Comparison of ENCODE assay signal across 15 cellular contexts in genomic region chr10:17357781-17358180, GRCh38.
DNase-seq lines count a peak whose midpoint lies in the region; ATAC-seq, FAIRE-seq and TF ChIP-seq lines count a peak whose summit lies in the region.
"Had no signal": no experiment of that assay in that cellular context is flagged by ENCODE, and none has a peak within 500 bp of the region (broad histone marks: within the 10 kb centered on the region; RNA-seq: fewer than 3 reads in every experiment).

No MANE protein-coding gene starts in this region.

- in situ Hi-C loops in K562 (cut with MboI): no loop called here

- POLR2A ChIA-PET in MCF 10A (lab: Yijun Ruan, JAX) (interaction anchor here (1.3 kb wide), 1 partner anchor 24 kb away, joined by 4 read pairs; no protein-coding TSS in a partner anchor), K562 (lab: Yijun Ruan, JAX) (no interaction called here), SK-N-SH (lab: Yijun Ruan, JAX) (no interaction called here)

- no peaks in the 10 kb centered on the region for H3K36me3 Mint-ChIP-seq in MCF 10A (ENCODE audit: insufficient read depth, unreplicated experiment)
- no peaks in the 10 kb centered on the region for H3K36me3 Mint-ChIP-seq in mesothelial cell of epicardium
- no peaks in the 10 kb centered on the region for H3K36me3 Mint-ChIP-seq in stimulated activated naive B cell treated with anti-CD40 and anti-IgM and Interleukin-4, amounts not matched to agents 10 μg/mL and 1 μg/mL and 100 μg/mL, for 72 hours
- H3K36me3 Mint-ChIP-seq: CD14-positive monocyte; CD8-positive, alpha-beta T cell had no signal

- H3K4me1 ChIP-seq in breast epithelium: no peaks in the 10 kb centered on the region
- no peaks in the 10 kb centered on the region for H3K4me1 ChIP-seq in K562 (replicated peaks in 1 of 2; ENCODE audit: control insufficient read depth in 2 of 2, insufficient read depth in 2 of 2, low read length in 2 of 2)
- H3K4me1 ChIP-seq in SK-N-SH (ENCODE audit: control insufficient read depth in 1 of 2, insufficient read depth in 2 of 2, low read depth in 1 of 2, low read length in 1 of 2): no peaks in the 10 kb centered on the region

- peaks cover 13% of the 10 kb centered on the region for H3K4me1 Mint-ChIP-seq in MCF 10A (ENCODE audit: insufficient read depth, unreplicated experiment)
- H3K4me1 Mint-ChIP-seq in mesothelial cell of epicardium: peaks cover 51% of the 10 kb centered on the region
- no peaks in the 10 kb centered on the region for H3K4me1 Mint-ChIP-seq in stimulated activated naive B cell treated with anti-CD40 and anti-IgM and Interleukin-4, amounts not matched to agents 10 μg/mL and 1 μg/mL and 100 μg/mL, for 72 hours
- H3K4me1 Mint-ChIP-seq: CD14-positive monocyte had no signal

- no peak for ATAC-seq in K562
- no peak for ATAC-seq in stimulated activated naive B cell treated with anti-CD40 and anti-IgM and Interleukin-4, amounts not matched to agents 10 μg/mL and 1 μg/mL and 100 μg/mL, for 72 hours (replicated peaks)
- ATAC-seq: CD8-positive, alpha-beta T cell had no signal

- H4K20me1 ChIP-seq in K562 (replicated peaks; ENCODE audit: control insufficient read depth, insufficient read depth, low read length) (no peaks in the 10 kb centered on the region), SK-N-SH (ENCODE audit: insufficient read depth) (no peaks in the 10 kb centered on the region)

- 56% methylated on average over 2 of the region's 2 CpGs for WGBS in K562 (ENCODE audit: insufficient coverage, low coverage, missing lambda C conversion rate)
- WGBS in SK-N-SH (ENCODE audit: low lambda C conversion rate): 26% methylated on average over 2 of the region's 2 CpGs

- H3K9me2 ChIP-seq in SK-N-SH: no peaks in the 10 kb centered on the region

- CTCF ChIA-PET in MCF 10A (lab: Yijun Ruan, JAX): no interaction called here
- CTCF ChIA-PET in K562 (lab: Yijun Ruan, JAX; ENCODE audit: low intra/inter-chr PET ratio): no interaction called here
- CTCF ChIA-PET in SK-N-SH (lab: Yijun Ruan, JAX): no interaction called here

- no peaks in the 10 kb centered on the region for H3K9me1 ChIP-seq in K562 (ENCODE audit: control insufficient read depth, insufficient read depth, low read length)

- no peaks in the 10 kb centered on the region for H3K79me2 ChIP-seq in K562 (ENCODE audit: control insufficient read depth, insufficient read depth, low read length)
- no peaks in the 10 kb centered on the region for H3K79me2 ChIP-seq in SK-N-SH (ENCODE audit: insufficient read depth)

- no peak for DNase-seq in breast epithelium (ENCODE audit: low spot score in 2 of 2)
- DNase-seq in MCF 10A (ENCODE audit: unreplicated experiment): no peak
- DNase-seq in K562 (ENCODE audit: extremely low read depth in 1 of 4, low spot score in 3 of 4): no peak
- no peak for DNase-seq in mesothelial cell of epicardium (ENCODE audit: low spot score in 2 of 2, unreplicated experiment in 2 of 2)
- DNase-seq in NCI-H1092 treated with DMSO at 0.1 percent for 48 hours (lab: John Stamatoyannopoulos, UW): no peak
- DNase-seq in SK-N-SH: no peak
- no peak for DNase-seq in stimulated activated naive B cell treated with anti-CD40 and anti-IgM and Interleukin-4, amounts not matched to agents 10 μg/mL and 1 μg/mL and 100 μg/mL, for 72 hours
- DNase-seq: CD8-positive, alpha-beta T cell; COR-L47; GF-D8; GOT3; H9 had no signal

- no peak for FAIRE-seq in K562 (lab: Jason Lieb, UNC)
- FAIRE-seq: GM19239 had no signal

- H3K27me3 ChIP-seq in breast epithelium: no peaks in the 10 kb centered on the region
- H3K27me3 ChIP-seq in K562 (ENCODE audit: control insufficient read depth in 2 of 2, insufficient read depth in 2 of 2, low read length in 2 of 2): no peaks in the 10 kb centered on the region
- no peaks in the 10 kb centered on the region for H3K27me3 ChIP-seq in SK-N-SH (ENCODE audit: insufficient read depth)

- H3K27ac Mint-ChIP-seq in MCF 10A (ENCODE audit: low read depth, unreplicated experiment): no peak overlapping the region
- H3K27ac Mint-ChIP-seq in mesothelial cell of epicardium: peak overlapping the region; percentile 93
- no peak overlapping the region for H3K27ac Mint-ChIP-seq in stimulated activated naive B cell treated with anti-CD40 and anti-IgM and Interleukin-4, amounts not matched to agents 10 μg/mL and 1 μg/mL and 100 μg/mL, for 72 hours
- H3K27ac Mint-ChIP-seq: CD14-positive monocyte; CD8-positive, alpha-beta T cell; H9 had no signal

- no peaks in the 10 kb centered on the region for H3K27me3 Mint-ChIP-seq in MCF 10A (ENCODE audit: insufficient read depth, unreplicated experiment)
- H3K27me3 Mint-ChIP-seq in mesothelial cell of epicardium (ENCODE audit: low read depth): peaks cover 1% of the 10 kb centered on the region
- peaks cover 4 to 13% of the 10 kb centered on the region in 2 donors for H3K27me3 Mint-ChIP-seq in stimulated activated naive B cell treated with anti-CD40 and anti-IgM and Interleukin-4, amounts not matched to agents 10 μg/mL and 1 μg/mL and 100 μg/mL, for 72 hours

- no peak overlapping the region for H3K9ac ChIP-seq in K562 (ENCODE audit: insufficient read depth in 1 of 2, low read depth in 2 of 2, low read length in 2 of 2)
- H3K9ac ChIP-seq in SK-N-SH: no peak overlapping the region

- no peaks in the 10 kb centered on the region for H3F3A ChIP-seq in SK-N-SH (replicated peaks; ENCODE audit: insufficient read depth)

- H3K4me3 Mint-ChIP-seq in MCF 10A (ENCODE audit: unreplicated experiment) (no peak overlapping the region), mesothelial cell of epicardium (no peak overlapping the region)
- no peak overlapping the region for H3K4me3 Mint-ChIP-seq in stimulated activated naive B cell treated with anti-CD40 and anti-IgM and Interleukin-4, amounts not matched to agents 10 μg/mL and 1 μg/mL and 100 μg/mL, for 72 hours
- H3K4me3 Mint-ChIP-seq: CD14-positive monocyte; CD8-positive, alpha-beta T cell; H9 had no signal

- H3K9me3 Mint-ChIP-seq in MCF 10A (ENCODE audit: unreplicated experiment) (no peaks in the 10 kb centered on the region), mesothelial cell of epicardium (peaks cover 15% of the 10 kb centered on the region)
- H3K9me3 Mint-ChIP-seq in stimulated activated naive B cell treated with anti-CD40 and anti-IgM and Interleukin-4, amounts not matched to agents 10 μg/mL and 1 μg/mL and 100 μg/mL, for 72 hours: no peaks in the 10 kb centered on the region
- H3K9me3 Mint-ChIP-seq: CD8-positive, alpha-beta T cell; H9 had no signal

- no peak for TF ChIP-seq POLR2A in breast epithelium (IDR thresholded peaks at IDR 0.05)
- no peak for TF ChIP-seq POLR2A in K562 (conservative IDR thresholded peaks at IDR 0.05)

- H3K9me3 ChIP-seq in breast epithelium: no peaks in the 10 kb centered on the region
- no peaks in the 10 kb centered on the region for H3K9me3 ChIP-seq in K562 (replicated peaks; ENCODE audit: control insufficient read depth, insufficient read depth, low read depth, low read length)
- no peaks in the 10 kb centered on the region for H3K9me3 ChIP-seq in SK-N-SH

- no peak for TF ChIP-seq EP300 in K562 (IDR thresholded peaks at IDR 0.05; ENCODE audit: low read length)
- no peak for TF ChIP-seq EP300 in SK-N-SH (IDR thresholded peaks at IDR 0.05; ENCODE audit: borderline replicate concordance in 1 of 2, low read depth in 1 of 2, low read length in 1 of 2)

- TF ChIP-seq RAD21 in K562 (CRISPR knock-in tag; conservative IDR thresholded peaks at IDR 0.05 in 1 of 2, IDR thresholded peaks at IDR 0.05 in 1 of 2): no peak
- TF ChIP-seq RAD21 in SK-N-SH (IDR thresholded peaks at IDR 0.05; ENCODE audit: low read length): no peak

- TF ChIP-seq CTCF in breast epithelium (IDR thresholded peaks at IDR 0.05): no peak
- TF ChIP-seq CTCF in MCF 10A (IDR thresholded peaks at IDR 0.05; ENCODE audit: unreplicated experiment): no peak
- no peak for TF ChIP-seq CTCF in K562 (IDR thresholded peaks at IDR 0.05 in 2 of 3, conservative IDR thresholded peaks at IDR 0.05 in 1 of 3; ENCODE audit: insufficient read depth in 2 of 3, low read depth in 1 of 3, low read length in 3 of 3)
- no peak for TF ChIP-seq CTCF in mesothelial cell of epicardium (IDR thresholded peaks at IDR 0.05; ENCODE audit: unreplicated experiment)
- no peak for TF ChIP-seq CTCF in SK-N-SH (IDR thresholded peaks at IDR 0.05)

- H3K36me3 ChIP-seq in breast epithelium: no peaks in the 10 kb centered on the region
- no peaks in the 10 kb centered on the region for H3K36me3 ChIP-seq in K562 (ENCODE audit: control insufficient read depth, insufficient read depth, low read length)
- no peaks in the 10 kb centered on the region for H3K36me3 ChIP-seq in SK-N-SH (replicated peaks in 1 of 2; ENCODE audit: control insufficient read depth in 1 of 2, insufficient read depth in 2 of 2, low read length in 1 of 2)

- no TSS peak for BruUV-seq in MCF 10A (replicated peaks; lab: Mats Ljungman, UMichigan)
- no TSS peak for BruUV-seq in K562 (replicated peaks; lab: Mats Ljungman, UMichigan)

- H3K27ac ChIP-seq in breast epithelium: peak overlapping the region; percentile 39 to 74
- no peak overlapping the region for H3K27ac ChIP-seq in K562 (ENCODE audit: extremely low read depth, low read depth, low read length)
- no peak overlapping the region for H3K27ac ChIP-seq in SK-N-SH (ENCODE audit: low read depth in 2 of 2, low read length in 1 of 2)
- H3K27ac ChIP-seq: 22Rv1 had no signal

- H2AFZ ChIP-seq in K562 (ENCODE audit: low read depth, low read length): no peak overlapping the region
- H2AFZ ChIP-seq in SK-N-SH (ENCODE audit: low read depth): no peak overlapping the region

- H3K4me2 ChIP-seq in K562 (ENCODE audit: insufficient read depth, low read length): no peak overlapping the region
- H3K4me2 ChIP-seq in SK-N-SH: no peak overlapping the region

- intact Hi-C loops in breast epithelium (cut with DNase I; ENCODE audit: low total_unique reads): no loop called here
- intact Hi-C loops in MCF 10A (cut with micrococcal nuclease): no loop called here
- intact Hi-C loops in K562 (cut with micrococcal nuclease): no loop called here

- H3K4me3 ChIP-seq in breast epithelium (no peak overlapping the region), K562 (no peak overlapping the region), SK-N-SH (ENCODE audit: low read depth in 2 of 2, low read length in 1 of 2) (no peak overlapping the region)

TF ChIP-seq in K562, 482 proteins besides CTCF, POLR2A, EP300 and RAD21:
- peak; percentile 60 for TF ChIP-seq CEBPB (tag; IDR thresholded peaks at IDR 0.05)
- no peak for TF ChIP-seq CEBPG (CRISPR knock-in tag; IDR thresholded peaks at IDR 0.05)
- peak in 1 of 2 experiments; percentile 51; a peak in 3 of 4 replicates for TF ChIP-seq CEBPG (tag; conservative IDR thresholded peaks at IDR 0.05 in 1 of 2, IDR thresholded peaks at IDR 0.05 in 1 of 2)
- no peak for TF ChIP-seq ZNF212 (CRISPR knock-in tag; IDR thresholded peaks at IDR 0.05)
TF ChIP-seq in K562: peak in this region for 2.

TF ChIP-seq in SK-N-SH, 30 proteins besides CTCF, POLR2A, EP300 and RAD21 (continues in another document):
- no peak for TF ChIP-seq MEF2A (IDR thresholded peaks at IDR 0.05; ENCODE audit: borderline replicate concordance, low read depth)
- no peak for TF ChIP-seq MXI1 (IDR thresholded peaks at IDR 0.05; ENCODE audit: low read depth, low read length)
- TF ChIP-seq POLR2AphosphoS5 (IDR thresholded peaks at IDR 0.05; ENCODE audit: low read depth, low read length): no peak
- no peak for TF ChIP-seq YY1 (IDR thresholded peaks at IDR 0.05; ENCODE audit: low read depth)
- no peak for TF ChIP-seq RCOR1 (IDR thresholded peaks at IDR 0.05; ENCODE audit: low read length)

Comparison
In these comparisons a context has a peak if more than half of its experiments do, and no peak if none do; other contexts are left out.
1. H3K27ac ChIP-seq: peak in breast epithelium (2 of 2); none in K562 (single experiment) and SK-N-SH (0 of 2).